6 cellular contexts compared by ENCODE assay signal in the genomic region with DNA sequence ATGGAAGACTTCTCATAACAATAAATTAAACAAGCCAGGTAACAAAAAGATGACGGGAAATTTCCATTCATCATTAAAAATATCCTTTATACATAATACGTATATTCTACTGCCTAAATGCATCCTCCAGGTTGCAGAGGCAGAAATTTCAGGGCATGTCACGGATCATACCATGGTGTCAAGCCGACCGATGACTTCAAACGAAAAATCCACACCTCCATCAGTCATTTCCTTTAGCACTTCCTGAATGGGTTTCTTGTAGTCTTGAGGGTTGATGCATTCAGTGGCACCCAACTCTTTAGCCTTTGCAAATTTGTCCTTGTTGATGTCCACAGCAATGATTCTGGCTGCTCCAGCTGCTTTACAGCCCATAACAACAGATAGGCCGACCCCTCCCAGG. TPM values are rescaled to one million over a fixed set of nuclear protein-coding genes. Genes with fewer than 3 reads are reported as not detected.
"Had no signal": no experiment of that assay in that cellular context is flagged by ENCODE, and none has a peak within 500 bp of the region (broad histone marks: within the 10 kb centered on the region; RNA-seq: fewer than 3 reads in every experiment).

No MANE protein-coding gene starts in this region.

RNA-seq across cellular contexts. Expression of gene ADH1C, which starts 9.9 kb away (rescaled TPM):
- total RNA-seq: HepG2, HT1080, IMR-90 had no signal
- polyA plus RNA-seq: HepG2, IgD-negative memory B cell, K562 had no signal

RNA-seq across cellular contexts. Expression of gene ADH1B, which starts 21.4 kb away (rescaled TPM):
- total RNA-seq: HT-29, HT1080 had no signal
- polyA plus RNA-seq: IgD-negative memory B cell, K562 had no signal

RNA-seq across cellular contexts. Expression of gene ADH1A, which starts 51.8 kb away (rescaled TPM):
- total RNA-seq: HT-29, HT1080, IMR-90, K562 had no signal
- polyA plus RNA-seq: HepG2, IgD-negative memory B cell, IMR-90, K562 had no signal
